9 cellular contexts compared by ENCODE assay signal in the genomic region with DNA sequence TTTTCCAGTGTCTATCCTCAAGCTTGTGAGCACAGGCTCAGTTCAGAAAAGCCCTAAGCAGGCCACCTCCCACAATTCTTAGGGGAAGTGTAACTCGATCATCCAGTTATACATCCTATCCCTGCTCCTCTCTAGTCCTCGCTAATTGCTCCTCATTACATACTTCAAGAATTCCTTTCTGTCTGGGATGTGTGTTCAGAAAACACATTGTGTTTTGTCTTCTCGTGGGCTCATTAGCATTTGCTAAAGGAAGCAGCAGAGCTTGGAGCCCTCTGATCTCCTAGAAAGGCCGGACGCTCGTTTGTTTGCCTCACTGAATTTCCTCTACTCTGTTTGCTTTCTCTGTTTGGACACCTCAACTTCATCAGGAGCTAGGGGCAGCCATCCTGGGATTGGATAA.
DNase-seq lines count a peak whose midpoint lies in the region; ATAC-seq and TF ChIP-seq lines count a peak whose summit lies in the region.
"Had no signal": no experiment of that assay in that cellular context is flagged by ENCODE, and none has a peak within 500 bp of the region (broad histone marks: within the 10 kb centered on the region; RNA-seq: fewer than 3 reads in every experiment).

No MANE protein-coding gene starts in this region.

- H3K9me3 ChIP-seq in HCT116 (ENCODE audit: control insufficient read depth in 1 of 2, insufficient read depth in 1 of 2, low read depth in 1 of 2, low read length in 2 of 2) (no peaks in the 10 kb centered on the region), tibial artery (no peaks in the 10 kb centered on the region)

- no peak for TF ChIP-seq POLR2A in HCT116 (IDR thresholded peaks at IDR 0.05; ENCODE audit: borderline replicate concordance, extremely low read depth, insufficient read depth, insufficient read length)

- intact Hi-C loops in HCT116 (cut with micrococcal nuclease) (no loop called here), tibial artery (cut with DNase I; ENCODE audit: low total_unique reads) (no loop called here)

- no peak overlapping the region for H3K4me2 ChIP-seq in HCT116 (ENCODE audit: low read length)

- H3K9ac ChIP-seq in HCT116 (ENCODE audit: low read length), result no peak overlapping the region

- H3K36me3 ChIP-seq in HCT116 (ENCODE audit: control insufficient read depth in 1 of 2, insufficient read depth in 2 of 2, low read length in 2 of 2) (no peaks in the 10 kb centered on the region), tibial artery (no peaks in the 10 kb centered on the region)

- H2AFZ ChIP-seq in HCT116 (ENCODE audit: low read depth, low read length, poor library complexity, severe bottlenecking), result peak overlapping the region; percentile 42

- no peak for TF ChIP-seq RAD21 in HCT116 (IDR thresholded peaks at IDR 0.05; ENCODE audit: low read depth)

- ATAC-seq in HCT116 (no peak), GM18873 (IDR thresholded peaks at IDR 0.05; ENCODE audit: low FRiP score, unreplicated experiment) (no peak), GM21619 (IDR thresholded peaks at IDR 0.05; ENCODE audit: unreplicated experiment) (no peak)

- H3K4me3 ChIP-seq in HCT116 (replicated peaks in 1 of 2; ENCODE audit: low read depth in 1 of 2, low read length in 2 of 2) (no peak overlapping the region), retinal pigment epithelial cell (ENCODE audit: low read length) (no peak overlapping the region), tibial artery (no peak overlapping the region)

- POLR2A ChIA-PET in HCT116 (lab: Charles Lee), result no interaction called here

- CTCF ChIA-PET in HCT116 (lab: Charles Lee), result no interaction called here

- no TSS peak for BruUV-seq in HCT116 (replicated peaks; lab: Mats Ljungman, UMichigan)

- H3K27me3 ChIP-seq in HCT116 (ENCODE audit: insufficient read depth, low read length) (no peaks in the 10 kb centered on the region), tibial artery (no peaks in the 10 kb centered on the region)

- H3K27ac ChIP-seq in HCT116 (ENCODE audit: low read depth, low read length) (no peak overlapping the region), tibial artery (no peak overlapping the region)

- TF ChIP-seq CTCF in HCT116 (IDR thresholded peaks at IDR 0.05 in 2 of 3, conservative IDR thresholded peaks at IDR 0.05 in 1 of 3; ENCODE audit: borderline replicate concordance in 1 of 3, insufficient read depth in 1 of 3, low read depth in 2 of 3, low read length in 2 of 3) (no peak), retinal pigment epithelial cell (conservative IDR thresholded peaks at IDR 0.05; ENCODE audit: low read depth, low read length) (no peak), tibial artery (IDR thresholded peaks at IDR 0.05) (no peak)

- H3K4me1 ChIP-seq in HCT116 (ENCODE audit: control insufficient read depth in 1 of 2, insufficient read depth in 2 of 2, low read length in 2 of 2), result peaks cover 2 to 3% of the 10 kb centered on the region in 2 experiments; a peak in 2 of 4 replicates
- peaks cover 0 to 13% (median 0%) of the 10 kb centered on the region in 4 donors for H3K4me1 ChIP-seq in tibial artery

- RAD21 ChIA-PET in HCT116 (lab: Charles Lee; ENCODE audit: low non-redundant PET in 1 of 2, low total read pairs in 2 of 2, uncharacterized antibody in 2 of 2, unreplicated experiment in 2 of 2), result no interaction called here

- H3K9me2 ChIP-seq in HCT116 (ENCODE audit: insufficient read depth), result no peaks in the 10 kb centered on the region

- H3K79me2 ChIP-seq in HCT116 (ENCODE audit: insufficient read depth, low read length), result no peaks in the 10 kb centered on the region

- DNase-seq in HCT116 (ENCODE audit: low read depth, low spot score) (no peak), NCI-H748 treated with DMSO at 0.1 percent for 48 hours (lab: John Stamatoyannopoulos, UW) (peak; percentile 71), fibroblast of gingiva (ENCODE audit: low read depth) (peak; percentile 26), retinal pigment epithelial cell (ENCODE audit: low read depth) (peak; percentile 63), tibial artery (no peak), ecto neural progenitor cell (ENCODE audit: low spot score) (no peak)
- DNase-seq: stimulated activated CD4-positive, alpha-beta T cell treated with anti-CD3 and anti-CD28 coated beads, Interleukin-4, amount 100 ng/mL, for 1 hour had no signal

- no peaks in the 10 kb centered on the region for H4K20me1 ChIP-seq in HCT116 (ENCODE audit: insufficient read depth)

TF ChIP-seq in HCT116, 20 proteins besides CTCF, POLR2A, EP300 and RAD21:
- TF ChIP-seq EZH2phosphoT487 (IDR thresholded peaks at IDR 0.05; ENCODE audit: borderline replicate concordance), result no peak
- TF ChIP-seq, protein P1, sequence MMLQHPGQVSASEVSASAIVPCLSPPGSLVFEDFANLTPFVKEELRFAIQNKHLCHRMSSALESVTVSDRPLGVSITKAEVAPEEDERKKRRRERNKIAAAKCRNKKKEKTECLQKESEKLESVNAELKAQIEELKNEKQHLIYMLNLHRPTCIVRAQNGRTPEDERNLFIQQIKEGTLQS (IDR thresholded peaks at IDR 0.05), result no peak
- TF ChIP-seq ZFX (IDR thresholded peaks at IDR 0.05), result no peak

Comparison
In these comparisons a context has a peak if more than half of its experiments do, and no peak if none do; other contexts are left out.
1. DNase-seq: peak in NCI-H748 treated with DMSO at 0.1 percent for 48 hours (single experiment), fibroblast of gingiva (single experiment) and retinal pigment epithelial cell (single experiment); none in HCT116 (single experiment), tibial artery (0 of 2) and ecto neural progenitor cell (single experiment).